35 cellular contexts compared by ENCODE assay signal in the genomic region with DNA sequence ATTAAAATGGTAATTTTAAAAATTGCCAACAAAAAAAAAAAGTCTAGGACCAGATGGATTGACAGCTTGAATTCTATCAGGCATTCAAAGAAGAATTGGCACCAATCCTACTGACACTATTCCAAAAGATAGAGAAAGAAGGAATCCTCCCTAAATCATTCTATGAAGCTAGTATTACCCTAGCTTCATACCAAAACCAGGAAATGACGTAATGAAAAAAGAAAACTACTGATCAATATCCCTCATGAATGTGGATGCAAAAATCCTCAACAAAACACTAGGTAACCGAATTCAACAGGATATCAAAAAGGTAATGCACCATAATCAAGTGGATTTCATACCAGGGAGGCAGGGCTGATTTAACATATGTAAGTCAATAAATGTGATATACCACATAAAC. TPM values are rescaled to one million over a fixed set of nuclear protein-coding genes. Genes with fewer than 3 reads are reported as not detected.
"Had no signal": no experiment of that assay in that cellular context is flagged by ENCODE, and none has a peak within 500 bp of the region (broad histone marks: within the 10 kb centered on the region; RNA-seq: fewer than 3 reads in every experiment).

No MANE protein-coding gene starts in this region.

- H2AFZ ChIP-seq: neural progenitor cell, parathyroid adenoma had no signal

- H3K27me3 ChIP-seq: neural progenitor cell, ovary, spleen, testis, upper lobe of right lung, uterus had no signal

- H3K4me3 Mint-ChIP-seq: naive thymus-derived CD4-positive, alpha-beta T cell; nephron; neural progenitor cell; stimulated activated memory B cell treated with anti-CD40 and anti-IgM and Interleukin-4, amounts not matched to agents 10 μg/mL and 1 μg/mL and 100 μg/mL, for 72 hours; stimulated activated naive CD8-positive, alpha-beta T cell treated with anti-CD3 and anti-CD28 coated beads, Interleukin-15, amount 100 ng/mL, for 72 hours; type B pancreatic cell had no signal

- H3K4me1 ChIP-seq: neural progenitor cell, parathyroid adenoma, psoas muscle, testis, tibial artery, uterus had no signal

- H3K36me3 Mint-ChIP-seq: neural progenitor cell; stimulated activated memory B cell treated with anti-CD40 and anti-IgM and Interleukin-4, amounts not matched to agents 10 μg/mL and 1 μg/mL and 100 μg/mL, for 72 hours; type B pancreatic cell had no signal

- H3K9me3 ChIP-seq: ovary, psoas muscle, suprapubic skin, testis, tibial artery, upper lobe of right lung, uterus had no signal

- H3K9ac ChIP-seq: neural progenitor cell, parathyroid adenoma had no signal

- H3K36me3 ChIP-seq: neural progenitor cell, ovary, spleen, suprapubic skin, tibial artery, transverse colon, upper lobe of right lung, uterus had no signal

- H3K79me2 ChIP-seq: parathyroid adenoma had no signal

- H3K27ac ChIP-seq: neural progenitor cell, ovary, parathyroid adenoma, psoas muscle, skin epidermis, spleen, suprapubic skin, testis, tibial artery, transverse colon, upper lobe of right lung, uterus had no signal

- H3K4me1 Mint-ChIP-seq: nephron, neural progenitor cell had no signal

- H3K27me3 Mint-ChIP-seq: stimulated activated memory B cell treated with anti-CD40 and anti-IgM and Interleukin-4, amounts not matched to agents 10 μg/mL and 1 μg/mL and 100 μg/mL, for 72 hours had no signal

- H3K4me3 ChIP-seq: neural progenitor cell, ovary, psoas muscle, skin epidermis, smooth muscle cell, spleen, suprapubic skin, testis, tibial artery, transverse colon, upper lobe of right lung, uterus had no signal

- DNase-seq: naive thymus-derived CD4-positive, alpha-beta T cell; occipital lobe; ovary; posterior cingulate gyrus; psoas muscle; right cardiac atrium; spleen; stimulated activated CD4-positive, alpha-beta T cell treated with anti-CD3 and anti-CD28 coated beads, Interleukin-12 subunit alpha, Interleukin-12 subunit beta, amount 100 ng/mL, for 4 hours; stimulated activated CD4-positive, alpha-beta T cell treated with anti-CD3 and anti-CD28 coated beads, Interleukin-1b, Interleukin-23, amount 100 ng/mL, for 48 hours; stimulated activated CD4-positive, alpha-beta T cell treated with anti-CD3 and anti-CD28 coated beads, Interleukin-4, amount 100 ng/mL, for 1 hour; stimulated activated CD4-positive, alpha-beta T cell treated with anti-CD3 and anti-CD28 coated beads, Interleukin-4, amount 100 ng/mL, for 4 hours; stimulated activated CD8-positive, alpha-beta memory T cell treated with anti-CD3 and anti-CD28 coated beads, Interleukin-4, amount 100 ng/mL, for 48 hours; stimulated activated naive CD4-positive, alpha-beta T cell; stimulated activated naive CD8-positive, alpha-beta T cell treated with anti-CD3 and anti-CD28 coated beads, Interleukin-15, amount 100 ng/mL, for 72 hours; stimulated activated naive CD8-positive, alpha-beta T cell treated with anti-CD3 and anti-CD28 coated beads, Interleukin-15, Interleukin-2, amounts not matched to agents 100 U/mL and 50 U/mL, for 24 hours; substantia nigra; testis; tibial artery; transverse colon; upper lobe of right lung; uterus had no signal

- H3K4me2 ChIP-seq: neural progenitor cell, smooth muscle cell had no signal

- ATAC-seq: naive thymus-derived CD4-positive, alpha-beta T cell; psoas muscle; right cardiac atrium; sciatic nerve; stimulated activated memory B cell treated with anti-CD40 and anti-IgM and Interleukin-4, amounts not matched to agents 10 μg/mL and 1 μg/mL and 100 μg/mL, for 72 hours; stimulated activated naive CD8-positive, alpha-beta T cell treated with anti-CD3 and anti-CD28 coated beads, Interleukin-15, amount 100 ng/mL, for 72 hours; stimulated activated naive CD8-positive, alpha-beta T cell treated with anti-CD3 and anti-CD28 coated beads, Interleukin-15, Interleukin-2, amounts not matched to agents 100 U/mL and 50 U/mL, for 24 hours; upper lobe of right lung had no signal

- H3K27ac Mint-ChIP-seq: naive thymus-derived CD4-positive, alpha-beta T cell; nephron; neural progenitor cell; progenitor cell of endocrine pancreas; stimulated activated memory B cell treated with anti-CD40 and anti-IgM and Interleukin-4, amounts not matched to agents 10 μg/mL and 1 μg/mL and 100 μg/mL, for 72 hours; stimulated activated naive CD8-positive, alpha-beta T cell treated with anti-CD3 and anti-CD28 coated beads, Interleukin-15, amount 100 ng/mL, for 72 hours; type B pancreatic cell had no signal

RNA-seq across cellular contexts. Expression of gene CCR1, which starts 10.2 kb away (rescaled TPM):
- total RNA-seq: smooth muscle cell had no signal
- polyA plus RNA-seq: neural cell had no signal

RNA-seq across cellular contexts. Expression of gene CCR3, which starts 23.9 kb away (rescaled TPM):
- total RNA-seq: occipital lobe, osteoblast, ovary, progenitor cell of endocrine pancreas, renal cortical epithelial cell, right cardiac atrium, sciatic nerve, smooth muscle cell, testis, transverse colon, urinary bladder, uterus had no signal
- polyA plus RNA-seq: naive thymus-derived CD4-positive, alpha-beta T cell; neural cell; ovary; right cardiac atrium; smooth muscle cell; urinary bladder had no signal
